ENCODE assay signal across 8 cellular contexts in genomic region chr5:173326501-173326960, GRCh38. TPM values are rescaled to one million over a fixed set of nuclear protein-coding genes. Genes with fewer than 3 reads are reported as not detected.
DNase-seq lines count a peak whose midpoint lies in the region; ATAC-seq, FAIRE-seq and TF ChIP-seq lines count a peak whose summit lies in the region.

No MANE protein-coding gene starts in this region.

- TF ChIP-seq POLR2A in esophagus muscularis mucosa (IDR thresholded peaks at IDR 0.05; ENCODE audit: low read depth) = no peak

- FAIRE-seq in RCC 7860 (lab: Jason Lieb, UNC) = peak; percentile 81

- ATAC-seq in activated CD4-positive, alpha-beta T cell treated with anti-CD3 and anti-CD28 coated beads for 36 hours = no peak

- POLR2A ChIA-PET in activated CD4-positive, alpha-beta T cell treated with anti-CD3 and anti-CD28 coated beads for 36 hours (lab: Charles Lee) = no interaction called here

- H3K4me3 ChIP-seq in esophagus muscularis mucosa = peak overlapping the region; percentile 45 to 64 (median 57)
- peak overlapping the region; percentile 96 for H3K4me3 ChIP-seq in skeletal muscle satellite cell (ENCODE audit: low read length)

- no peak for TF ChIP-seq CTCF in esophagus muscularis mucosa (IDR thresholded peaks at IDR 0.05)

- H3K9me3 ChIP-seq in esophagus muscularis mucosa (no peaks in the 10 kb centered on the region), skeletal muscle satellite cell (replicated peaks; ENCODE audit: low read length) (no peaks in the 10 kb centered on the region)

- CTCF ChIA-PET in activated CD4-positive, alpha-beta T cell treated with anti-CD3 and anti-CD28 coated beads for 36 hours (lab: Charles Lee) = interaction anchor here (0.8 to 9.6 kb wide), 2 partner anchors 27 to 33 kb away, joined by 3 to 164 read pairs; no protein-coding TSS in a partner anchor

- H3K27ac ChIP-seq in esophagus muscularis mucosa (replicated peaks in 1 of 4) = peak overlapping the region; percentile 11 to 83 (median 62)

- peaks cover 44% of the 10 kb centered on the region for H3K4me1 Mint-ChIP-seq in activated CD4-positive, alpha-beta T cell treated with anti-CD3 and anti-CD28 coated beads for 36 hours

- WGBS in esophagus muscularis mucosa = 57% methylated on average over 15 of the region's 15 CpGs

- peak overlapping the region; percentile 75 for H3K27ac Mint-ChIP-seq in activated CD4-positive, alpha-beta T cell treated with anti-CD3 and anti-CD28 coated beads for 36 hours

- H3K4me3 Mint-ChIP-seq in activated CD4-positive, alpha-beta T cell treated with anti-CD3 and anti-CD28 coated beads for 36 hours = peak overlapping the region; percentile 98

- H3K36me3 ChIP-seq in esophagus muscularis mucosa (peaks cover 0 to 5% (median 2%) of the 10 kb centered on the region in 4 donors), skeletal muscle satellite cell (ENCODE audit: insufficient read depth, low read length) (peaks cover 65% of the 10 kb centered on the region)

- peaks cover 72% of the 10 kb centered on the region for H3K36me3 Mint-ChIP-seq in activated CD4-positive, alpha-beta T cell treated with anti-CD3 and anti-CD28 coated beads for 36 hours (ENCODE audit: low read depth)

- H3K9me3 Mint-ChIP-seq in activated CD4-positive, alpha-beta T cell treated with anti-CD3 and anti-CD28 coated beads for 36 hours (ENCODE audit: low read depth) = no peaks in the 10 kb centered on the region

- intact Hi-C loops in activated CD4-positive, alpha-beta T cell treated with anti-CD3 and anti-CD28 coated beads for 36 hours (cut with DNase I, micrococcal nuclease) = loop anchor here (5.0 kb wide), 2 partner anchors 84 to 1319 kb away; partner anchors contain the start of gene FBXW11 (in 1 of the 2)
- intact Hi-C loops in esophagus muscularis mucosa (cut with DNase I) = loop anchor here (5.0 kb wide), 1 partner anchor 146 kb away; no protein-coding TSS in a partner anchor

- peak overlapping the region; percentile 87 for H3K9ac ChIP-seq in skeletal muscle satellite cell (ENCODE audit: low read depth, low read length)

- TF ChIP-seq EP300 in esophagus muscularis mucosa (IDR thresholded peaks at IDR 0.05) = no peak

- peak; percentile 28 for DNase-seq in activated CD4-positive, alpha-beta T cell treated with anti-CD3 and anti-CD28 coated beads for 36 hours
- no peak for DNase-seq in activated CD4-positive, alpha-beta T cell treated with anti-CD3 and anti-CD28 coated beads for 4 hours
- peak; percentile 83 for DNase-seq in RCC 7860 (ENCODE audit: low spot score)
- DNase-seq in esophagus muscularis mucosa (ENCODE audit: extremely low spot score) = no peak
- no peak for DNase-seq in NOMO-1 (lab: John Stamatoyannopoulos, UW; ENCODE audit: unreplicated experiment in 2 of 2)
- no peak for DNase-seq in hypothalamus (lab: John Stamatoyannopoulos, UW)
- no peak for DNase-seq in NCI-H2227 (lab: John Stamatoyannopoulos, UW; ENCODE audit: unreplicated experiment)

- peaks cover 49% of the 10 kb centered on the region for H3K27me3 Mint-ChIP-seq in activated CD4-positive, alpha-beta T cell treated with anti-CD3 and anti-CD28 coated beads for 36 hours

- H3K27me3 ChIP-seq in esophagus muscularis mucosa (peaks cover 4 to 47% (median 10%) of the 10 kb centered on the region in 4 donors), skeletal muscle satellite cell (ENCODE audit: control insufficient read depth, insufficient read depth, low read length) (no peaks in the 10 kb centered on the region)

- peak overlapping the region; percentile 95 for H3K4me2 ChIP-seq in skeletal muscle satellite cell (ENCODE audit: low read length)

- H3K4me1 ChIP-seq in esophagus muscularis mucosa = peaks cover 47 to 86% (median 78%) of the 10 kb centered on the region in 4 donors
- peaks cover 50% of the 10 kb centered on the region for H3K4me1 ChIP-seq in skeletal muscle satellite cell (ENCODE audit: control insufficient read depth, insufficient read depth, low read length)

RNA-seq across cellular contexts. Expression of gene STC2, which starts 1.7 kb away (rescaled TPM):
- 10 to 100 TPM; 31.5 to 49.6 TPM for total RNA-seq in activated CD4-positive, alpha-beta T cell treated with anti-CD3 and anti-CD28 coated beads for 36 hours
- total RNA-seq in esophagus muscularis mucosa = 100 to 1,000 TPM in 1 of 4 donors, 10 to 100 TPM in 3; 72.4 to 130 (median 78.1) TPM
- 104 and 125 TPM in 2 replicates for total RNA-seq in skeletal muscle satellite cell (2012; rRNA removed)

Comparison
In these comparisons a context has a peak if more than half of its experiments do, and no peak if none do; other contexts are left out.
1. DNase-seq: peak in activated CD4-positive, alpha-beta T cell treated with anti-CD3 and anti-CD28 coated beads for 36 hours (single experiment) and RCC 7860 (single experiment); none in activated CD4-positive, alpha-beta T cell treated with anti-CD3 and anti-CD28 coated beads for 4 hours (0 of 2), esophagus muscularis mucosa (single experiment), NOMO-1 (0 of 2), hypothalamus (0 of 51) and NCI-H2227 (single experiment).